ENCODE assay signal across 17 cellular contexts in the genomic region with DNA sequence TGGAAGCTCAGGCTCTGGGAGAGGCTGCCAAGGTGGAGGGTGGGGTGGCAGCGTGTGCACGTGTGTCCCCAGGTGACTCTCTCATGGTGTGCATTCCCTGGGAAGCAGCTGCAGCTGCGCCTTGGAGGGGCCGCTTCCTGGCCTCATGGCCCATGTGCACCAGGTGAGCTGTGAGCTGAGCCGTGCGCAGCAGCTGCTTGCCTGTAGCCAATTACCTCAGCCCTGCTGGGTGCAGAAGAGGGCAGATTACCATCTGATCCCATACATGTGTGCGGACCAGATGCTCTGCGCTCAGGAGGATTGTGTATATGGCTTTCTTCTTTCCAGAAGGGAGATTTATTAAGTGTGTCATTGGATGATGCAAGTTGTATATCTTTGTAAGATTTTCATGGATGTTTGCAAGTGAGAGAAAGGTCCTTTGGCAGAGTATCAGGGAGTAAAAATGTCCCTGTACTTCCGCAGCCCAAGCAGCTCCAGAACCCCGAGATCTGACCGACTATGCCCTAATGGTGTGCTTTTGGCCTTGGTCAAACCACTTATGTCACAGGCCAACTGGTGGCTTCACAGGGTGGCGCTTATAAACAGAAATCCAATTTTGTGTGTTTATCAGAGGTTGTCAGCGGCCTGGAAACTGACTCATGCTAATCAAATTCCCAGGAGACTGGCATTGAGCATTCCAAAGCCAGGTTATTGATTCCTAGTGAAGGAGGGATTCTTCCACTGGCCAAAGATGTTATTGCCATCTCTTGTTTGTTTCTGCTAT.
DNase-seq lines count a peak whose midpoint lies in the region; TF ChIP-seq lines count a peak whose summit lies in the region.
"Had no signal": no experiment of that assay in that cellular context is flagged by ENCODE, and none has a peak within 500 bp of the region (broad histone marks: within the 10 kb centered on the region; RNA-seq: fewer than 3 reads in every experiment).

No MANE protein-coding gene starts in this region.

- H3K9me3 ChIP-seq in testis, result no peaks in the 10 kb centered on the region
- H3K9me3 ChIP-seq: neutrophil had no signal

- H3K27ac ChIP-seq in testis, result peak overlapping the region; percentile 42 to 51
- no peak overlapping the region for H3K27ac ChIP-seq in coronary artery
- H3K27ac ChIP-seq: neutrophil had no signal

- H3K9me3 Mint-ChIP-seq in activated naive CD4-positive, alpha-beta T cell treated with anti-CD3 and anti-CD28 coated beads, Interleukin-2, amount 10 ng/mL, durations not matched to agents 7 days and 5 days, result no peaks in the 10 kb centered on the region
- H3K9me3 Mint-ChIP-seq: activated T-helper 1 cell treated with anti-CD3 and anti-CD28 coated beads, Interleukin-12 subunit alpha, Interleukin-12 subunit beta, Interleukin-2, Interleukin-4 antibody, amounts not matched to agents 30 ng/mL and 10 ng/mL and 1 ng/mL, durations not matched to agents 14 hours and 24 hours and 36 hours; stimulated activated naive CD8-positive, alpha-beta T cell treated with anti-CD3 and anti-CD28 coated beads, Interleukin-15, amount 100 ng/mL, for 72 hours had no signal

- no peak overlapping the region for H3K4me3 ChIP-seq in fibroblast of villous mesenchyme (ENCODE audit: low read depth, low read length)
- no peak overlapping the region for H3K4me3 ChIP-seq in testis
- no peak overlapping the region for H3K4me3 ChIP-seq in coronary artery
- H3K4me3 ChIP-seq: K562 had no signal

- intact Hi-C loops in testis (cut with DNase I; ENCODE audit: low total_unique reads), result no loop called here

- no peak for TF ChIP-seq CTCF in fibroblast of villous mesenchyme (IDR thresholded peaks at IDR 0.05; ENCODE audit: insufficient read depth, low read depth, low read length)
- TF ChIP-seq CTCF in testis (IDR thresholded peaks at IDR 0.05), result no peak
- no peak for TF ChIP-seq CTCF in coronary artery (IDR thresholded peaks at IDR 0.05)

- DNase-seq in NCI-H2196 (lab: John Stamatoyannopoulos, UW; ENCODE audit: unreplicated experiment) (peak; percentile 8), NCI-H2196 treated with DMSO at 0.1 percent for 48 hours (lab: John Stamatoyannopoulos, UW; ENCODE audit: unreplicated experiment) (no peak), NCI-H524 (lab: John Stamatoyannopoulos, UW) (peak; percentile 85 to 93), fibroblast of villous mesenchyme (ENCODE audit: low read depth) (peak; percentile 66), testis (no peak), coronary artery (ENCODE audit: low spot score) (no peak), DMS114 treated with DMSO at 0.1 percent for 48 hours (lab: John Stamatoyannopoulos, UW; ENCODE audit: unreplicated experiment) (no peak)
- no peak for DNase-seq in activated naive CD4-positive, alpha-beta T cell treated with anti-CD3 and anti-CD28 coated beads, Interleukin-2, amount 10 ng/mL, durations not matched to agents 7 days and 5 days
- DNase-seq: ACHN; activated CD4-positive, alpha-beta T cell treated with anti-CD3 and anti-CD28 coated beads for 36 hours; mammary epithelial cell; NCI-H1694 treated with DMSO at 0.1 percent for 48 hours; stimulated activated naive CD8-positive, alpha-beta T cell treated with anti-CD3 and anti-CD28 coated beads, Interleukin-15, amount 100 ng/mL, for 72 hours; T-helper 1 cell had no signal

- 83 to 90% methylated on average over 10 to 11 of the region's 13 CpGs for WGBS in testis, 2 donors

- TF ChIP-seq POLR2A in testis (IDR thresholded peaks at IDR 0.05), result no peak

- no peaks in the 10 kb centered on the region for H3K27me3 Mint-ChIP-seq in activated naive CD4-positive, alpha-beta T cell treated with anti-CD3 and anti-CD28 coated beads, Interleukin-2, amount 10 ng/mL, durations not matched to agents 7 days and 5 days
- H3K27me3 Mint-ChIP-seq: activated CD4-positive, alpha-beta T cell treated with anti-CD3 and anti-CD28 coated beads for 36 hours; stimulated activated naive CD8-positive, alpha-beta T cell treated with anti-CD3 and anti-CD28 coated beads, Interleukin-15, amount 100 ng/mL, for 72 hours had no signal

- H3K4me3 Mint-ChIP-seq in activated naive CD4-positive, alpha-beta T cell treated with anti-CD3 and anti-CD28 coated beads, Interleukin-2, amount 10 ng/mL, durations not matched to agents 7 days and 5 days, result no peak overlapping the region
- H3K4me3 Mint-ChIP-seq: activated CD4-positive, alpha-beta T cell treated with anti-CD3 and anti-CD28 coated beads for 36 hours; activated T-helper 1 cell treated with anti-CD3 and anti-CD28 coated beads, Interleukin-12 subunit alpha, Interleukin-12 subunit beta, Interleukin-2, Interleukin-4 antibody, amounts not matched to agents 30 ng/mL and 10 ng/mL and 1 ng/mL, durations not matched to agents 14 hours and 24 hours and 36 hours; stimulated activated naive CD8-positive, alpha-beta T cell treated with anti-CD3 and anti-CD28 coated beads, Interleukin-15, amount 100 ng/mL, for 72 hours had no signal

- H3K27ac Mint-ChIP-seq in activated naive CD4-positive, alpha-beta T cell treated with anti-CD3 and anti-CD28 coated beads, Interleukin-2, amount 10 ng/mL, durations not matched to agents 7 days and 5 days, result no peak overlapping the region
- H3K27ac Mint-ChIP-seq: activated CD4-positive, alpha-beta T cell treated with anti-CD3 and anti-CD28 coated beads for 36 hours; activated T-helper 1 cell treated with anti-CD3 and anti-CD28 coated beads, Interleukin-12 subunit alpha, Interleukin-12 subunit beta, Interleukin-2, Interleukin-4 antibody, amounts not matched to agents 30 ng/mL and 10 ng/mL and 1 ng/mL, durations not matched to agents 14 hours and 24 hours and 36 hours; stimulated activated naive CD8-positive, alpha-beta T cell treated with anti-CD3 and anti-CD28 coated beads, Interleukin-15, amount 100 ng/mL, for 72 hours had no signal

- H3K27me3 ChIP-seq in testis, result no peaks in the 10 kb centered on the region
- H3K27me3 ChIP-seq: neutrophil had no signal

- CTCF ChIA-PET in activated naive CD4-positive, alpha-beta T cell treated with anti-CD3 and anti-CD28 coated beads, Interleukin-2, amount 10 ng/mL, durations not matched to agents 7 days and 5 days (lab: Charles Lee), result interaction anchor here (0.6 kb wide), 1 partner anchor 189 kb away, joined by 3 read pairs; no protein-coding TSS in a partner anchor

- no peaks in the 10 kb centered on the region for H3K4me1 Mint-ChIP-seq in activated naive CD4-positive, alpha-beta T cell treated with anti-CD3 and anti-CD28 coated beads, Interleukin-2, amount 10 ng/mL, durations not matched to agents 7 days and 5 days
- H3K4me1 Mint-ChIP-seq: activated CD4-positive, alpha-beta T cell treated with anti-CD3 and anti-CD28 coated beads for 36 hours; stimulated activated naive CD8-positive, alpha-beta T cell treated with anti-CD3 and anti-CD28 coated beads, Interleukin-15, amount 100 ng/mL, for 72 hours had no signal

- H3K36me3 Mint-ChIP-seq in activated naive CD4-positive, alpha-beta T cell treated with anti-CD3 and anti-CD28 coated beads, Interleukin-2, amount 10 ng/mL, durations not matched to agents 7 days and 5 days, result no peaks in the 10 kb centered on the region

- H3K36me3 ChIP-seq in testis (ENCODE audit: low read depth, missing control alignments), result no peaks in the 10 kb centered on the region
- H3K36me3 ChIP-seq: neutrophil had no signal

- peaks cover 44% of the 10 kb centered on the region for H3K4me1 ChIP-seq in testis

Comparison
In these comparisons a context has a peak if more than half of its experiments do, and no peak if none do; other contexts are left out.
1. DNase-seq: peak in NCI-H2196 (single experiment), NCI-H524 (2 of 2) and fibroblast of villous mesenchyme (single experiment); none in NCI-H2196 treated with DMSO at 0.1 percent for 48 hours (single experiment), testis (single experiment), activated naive CD4-positive, alpha-beta T cell treated with anti-CD3 and anti-CD28 coated beads, Interleukin-2, amount 10 ng/mL, durations not matched to agents 7 days and 5 days (single experiment), coronary artery (single experiment) and DMS114 treated with DMSO at 0.1 percent for 48 hours (single experiment).
2. H3K27ac ChIP-seq: peak in testis (2 of 2); none in coronary artery (0 of 2).